In genomic region chr9:37591775-37592107, GRCh38 we compare ENCODE assay signal across 8 cellular contexts. TPM values are rescaled to one million over a fixed set of nuclear protein-coding genes. Genes with fewer than 3 reads are reported as not detected.
DNase-seq lines count a peak whose midpoint lies in the region; ATAC-seq, FAIRE-seq and TF ChIP-seq lines count a peak whose summit lies in the region.

No MANE protein-coding gene starts in this region.

- TF ChIP-seq POLR2A in GM12878 (IDR thresholded peaks at IDR 0.05; ENCODE audit: low read depth, low read length) = no peak

- CTCF ChIA-PET in GM12878 (lab: Yijun Ruan, JAX) = interaction anchor here (0.8 to 8.4 kb wide), 11 partner anchors 8 to 207 kb away, joined by 3 to 55 read pairs (median 4); partner anchors contain the start of genes FBXO10 and POLR1E

- H4K20me1 ChIP-seq in GM12878 (ENCODE audit: control insufficient read depth, insufficient read depth) = 0 out of 2 replicates have a peak, but pooled peaks cover 4% of the 10 kb centered on the region

- POLR2A ChIA-PET in GM12878 (lab: Charles Lee) = interaction anchor here (0.7 to 6.7 kb wide), 13 partner anchors 15 to 276 kb away, joined by 3 to 54 read pairs (median 3); partner anchors contain the start of genes EXOSC3, FBXO10, POLR1E and ZBTB5

- H3K9me3 ChIP-seq in GM12878 (replicated peaks; ENCODE audit: control insufficient read depth, insufficient read depth, low read length) (no peaks in the 10 kb centered on the region), mucosa of descending colon (no peaks in the 10 kb centered on the region)

- H3K4me3 ChIP-seq in ACC112 (ENCODE audit: low read depth, low read length) = peak overlapping the region; percentile 98
- H3K4me3 ChIP-seq in GM12878 = peak overlapping the region; percentile 73
- H3K4me3 ChIP-seq in mucosa of descending colon = peak overlapping the region; percentile 98

- peak; percentile 10 for ATAC-seq in HG03432 (IDR thresholded peaks at IDR 0.05; ENCODE audit: unreplicated experiment)
- ATAC-seq in GM12878 = peak; percentile 15
- ATAC-seq in mucosa of descending colon = peak; percentile 19
- ATAC-seq in HG03571 (IDR thresholded peaks at IDR 0.05; ENCODE audit: unreplicated experiment) = no peak

- SMC1A ChIA-PET in GM12878 (lab: Charles Lee; ENCODE audit: uncharacterized antibody, unreplicated experiment) = interaction anchor here (0.7 to 6.1 kb wide), 11 partner anchors 8 to 772 kb away, joined by 3 to 60 read pairs (median 5); partner anchors contain the start of genes FBXO10 and POLR1E

- TF ChIP-seq CTCF in GM12878 (IDR thresholded peaks at IDR 0.05 in 2 of 3, conservative IDR thresholded peaks at IDR 0.05 in 1 of 3; ENCODE audit: control insufficient read depth in 2 of 3, extremely low read depth in 1 of 3, insufficient read depth in 1 of 3, low read depth in 3 of 3, low read length in 3 of 3) (no peak), mucosa of descending colon (IDR thresholded peaks at IDR 0.05) (no peak)

- H2AFZ ChIP-seq in ACC112 (ENCODE audit: low read length, unreplicated experiment) (peak overlapping the region; percentile 90), GM12878 (ENCODE audit: control insufficient read depth, low read depth, low read length) (peak overlapping the region; percentile 69)

- FAIRE-seq in GM12878 (lab: Jason Lieb, UNC) = no peak

- no peak for TF ChIP-seq RAD21 in GM12878 (IDR thresholded peaks at IDR 0.05; ENCODE audit: insufficient read depth, low read depth, low read length)

- no TSS peak for BruUV-seq in GM12878 (replicated peaks; lab: Mats Ljungman, UMichigan)

- under 1% methylated on average over 13 of the region's 13 CpGs for WGBS in GM12878 (ENCODE audit: insufficient coverage, insufficient replicate concordance, low lambda C conversion rate, missing lambda C conversion rate)

- DNase-seq in GM12878 (ENCODE audit: low read depth, low spot score) (no peak), mucosa of descending colon (peak in 1 of 3 donors; percentile 46), NCI-H2196 treated with DMSO at 0.1 percent for 48 hours (lab: John Stamatoyannopoulos, UW; ENCODE audit: unreplicated experiment) (no peak), NCI-H1436 treated with DMSO at 0.1 percent for 48 hours (lab: John Stamatoyannopoulos, UW) (no peak), SHP77 (lab: John Stamatoyannopoulos, UW) (no peak)

- H3K36me3 ChIP-seq in ACC112 (ENCODE audit: insufficient read depth, low read length) (peaks cover 15% of the 10 kb centered on the region), GM12878 (ENCODE audit: control insufficient read depth in 2 of 2, insufficient read depth in 2 of 2, low read length in 1 of 2) (peaks cover 0 to 9% of the 10 kb centered on the region in 2 experiments; a peak in 2 of 4 replicates), mucosa of descending colon (ENCODE audit: low read depth) (no peaks in the 10 kb centered on the region)

- H3K27ac ChIP-seq in ACC112 (ENCODE audit: low read depth, low read length) = peak overlapping the region; percentile 80; the same call in 1 of the 2 replicates
- peak overlapping the region; percentile 94 for H3K27ac ChIP-seq in GM12878 (ENCODE audit: control insufficient read depth, insufficient read depth)

- in situ Hi-C loops in GM12878 (cut with MboI) = loop anchor here (5.0 kb wide), 1 partner anchor 109 kb away; no protein-coding TSS in a partner anchor

- peak overlapping the region; percentile 89 for H3K4me2 ChIP-seq in GM12878 (ENCODE audit: control insufficient read depth, insufficient read depth)

- no peak for TF ChIP-seq EP300 in GM12878 (IDR thresholded peaks at IDR 0.05; ENCODE audit: borderline replicate concordance in 1 of 2, control insufficient read depth in 1 of 2, low read depth in 2 of 2, low read length in 2 of 2)

- H3K79me2 ChIP-seq in ACC112 (ENCODE audit: control insufficient read depth, insufficient read depth, low read length, unreplicated experiment) = peaks cover 52% of the 10 kb centered on the region
- peaks cover 54% of the 10 kb centered on the region for H3K79me2 ChIP-seq in GM12878 (ENCODE audit: control insufficient read depth, insufficient read depth, low read length)

- RAD21 ChIA-PET in GM12878 (lab: Charles Lee; ENCODE audit: unreplicated experiment) = interaction anchor here (1.0 to 4.1 kb wide), 11 partner anchors 8 to 185 kb away, joined by 3 to 27 read pairs (median 6); partner anchors contain the start of genes FBXO10, POLR1E and ZBTB5

- H3K27me3 ChIP-seq in ACC112 (ENCODE audit: insufficient read depth, low read length) = no peaks in the 10 kb centered on the region
- no peaks in the 10 kb centered on the region for H3K27me3 ChIP-seq in GM12878 (replicated peaks in 1 of 2; ENCODE audit: control insufficient read depth in 2 of 2, insufficient read depth in 2 of 2, low read length in 1 of 2)

- H3K4me1 ChIP-seq in ACC112 (ENCODE audit: control insufficient read depth, insufficient read depth, low read length, unreplicated experiment) (peaks cover 27% of the 10 kb centered on the region), GM12878 (ENCODE audit: control insufficient read depth, insufficient read depth, low read length) (peaks cover 8% of the 10 kb centered on the region), mucosa of descending colon (ENCODE audit: low read depth) (peaks cover 29% of the 10 kb centered on the region)

- intact Hi-C loops in GM12878 (cut with micrococcal nuclease; ENCODE audit: unreplicated experiment) = loop anchor here (1.0 to 10.0 kb wide), 4 partner anchors 59 to 313 kb away; partner anchors contain the start of genes SLC25A51 and ZBTB5
- intact Hi-C loops in mucosa of descending colon (cut with DNase I, micrococcal nuclease) = no loop called here

- H3K9ac ChIP-seq in GM12878 (ENCODE audit: control insufficient read depth, insufficient read depth, low read length) = peak overlapping the region; percentile 99

TF ChIP-seq in GM12878, 131 proteins besides CTCF, POLR2A, EP300 and RAD21 (continues in another document):
- no peak for TF ChIP-seq FOXM1 (IDR thresholded peaks at IDR 0.05; ENCODE audit: low read depth, low read length)

RNA-seq across cellular contexts. Expression of gene TOMM5, which starts 0.7 kb away (rescaled TPM):
- total RNA-seq in GM12878 (2013; cell fraction: nucleolus; rRNA removed) = 64.3 and 66.6 TPM in 2 replicates
- 292 and 302 TPM in 2 replicates for total RNA-seq in GM12878 (2014; rRNA removed)
- total RNA-seq in GM12878 (2014; rRNA removed; fragmentation: Illumina TruSeq; extraction: Trizol) = 262 and 276 TPM in 2 replicates
- 152 and 165 TPM in 2 replicates for total RNA-seq in GM12878 (2021)
- polyA plus RNA-seq in GM12878 (2011; ENCODE audit: low read depth) = 114 TPM
- 290 and 355 TPM in 2 replicates for polyA plus RNA-seq in GM12878 (2011; rRNA removed)
- 169 and 193 TPM in 2 replicates for polyA plus RNA-seq in GM12878 (2011; cell fraction: cytosol; rRNA removed)
- polyA plus RNA-seq in GM12878 (2011; cell fraction: nucleus; rRNA removed) = 99.9 and 101 TPM in 2 replicates
- 173 and 234 TPM in 2 replicates for polyA plus RNA-seq in GM12878 (2012)
- 194 and 264 TPM in 2 replicates for polyA plus RNA-seq in GM12878 (2014; fragmentation: Illumina TruSeq; extraction: Trizol)
- polyA plus RNA-seq in GM12878 (2014; fragmentation: Nextera tagmentation; extraction: Ambion mirVana) = 1,000 to 10,000 TPM; 1,100 to 1,143 TPM
- polyA plus RNA-seq in GM12878 (2014; rRNA removed) = 409 and 421 TPM in 2 replicates
- 100 to 1,000 TPM; 521 to 544 TPM for polyA plus RNA-seq in GM12878 (2016; fragmentation: Nextera tagmentation; extraction: Ambion mirVana)
- 65.5 and 71.0 TPM in 2 replicates for polyA minus RNA-seq in GM12878 (2011; rRNA and poly(A)+ RNA removed)
- polyA minus RNA-seq in GM12878 (2011; cell fraction: cytosol; rRNA and poly(A)+ RNA removed) = 30.1 and 31.0 TPM in 2 replicates
- polyA minus RNA-seq in GM12878 (2011; cell fraction: nucleus; rRNA and poly(A)+ RNA removed) = 35.5 and 50.3 TPM in 2 replicates
- 10 to 100 TPM; 45.6 to 72.9 (median 68.1) TPM for total RNA-seq in mucosa of descending colon

RNA-seq across cellular contexts. Expression of gene FBXO10, which starts 15.6 kb away (rescaled TPM):
- total RNA-seq in GM12878 (2013; cell fraction: nucleolus; rRNA removed) = 11.6 and 11.8 TPM in 2 replicates
- 14.0 and 15.2 TPM in 2 replicates for total RNA-seq in GM12878 (2014; rRNA removed)
- 8.2 and 10.2 TPM in 2 replicates for total RNA-seq in GM12878 (2014; rRNA removed; fragmentation: Illumina TruSeq; extraction: Trizol)
- total RNA-seq in GM12878 (2021) = 14.3 and 15.7 TPM in 2 replicates
- polyA plus RNA-seq in GM12878 (2011; ENCODE audit: low read depth) = 5.4 TPM
- 2.2 and 2.4 TPM in 2 replicates for polyA plus RNA-seq in GM12878 (2011; rRNA removed)
- 2.9 TPM in 2 replicates for polyA plus RNA-seq in GM12878 (2011; cell fraction: cytosol; rRNA removed)
- polyA plus RNA-seq in GM12878 (2011; cell fraction: nucleus; rRNA removed) = 3.7 TPM in 2 replicates
- polyA plus RNA-seq in GM12878 (2012) = 10.2 and 10.7 TPM in 2 replicates
- 9.0 and 13.1 TPM in 2 replicates for polyA plus RNA-seq in GM12878 (2014; fragmentation: Illumina TruSeq; extraction: Trizol)
- 1 to 10 TPM; 1.6 to 1.9 TPM for polyA plus RNA-seq in GM12878 (2014; fragmentation: Nextera tagmentation; extraction: Ambion mirVana)
- polyA plus RNA-seq in GM12878 (2014; rRNA removed) = 17.2 and 18.8 TPM in 2 replicates
- 1 to 10 TPM; 8.7 to 9.0 TPM for polyA plus RNA-seq in GM12878 (2016; fragmentation: Nextera tagmentation; extraction: Ambion mirVana)
- polyA minus RNA-seq in GM12878 (2011; rRNA and poly(A)+ RNA removed) = 3.0 and 4.4 TPM in 2 replicates
- polyA minus RNA-seq in GM12878 (2011; cell fraction: cytosol; rRNA and poly(A)+ RNA removed) = 1.1 and 1.2 TPM in 2 replicates
- polyA minus RNA-seq in GM12878 (2011; cell fraction: nucleus; rRNA and poly(A)+ RNA removed) = 1.5 and 3.3 TPM in 2 replicates
- 10 to 100 TPM in 1 of 3 donors, 1 to 10 TPM in 2; 3.4 to 15.9 (median 4.6) TPM for total RNA-seq in mucosa of descending colon

RNA-seq across cellular contexts. Expression of gene FRMPD1, which starts 59.0 kb away (rescaled TPM):
- 0.21 and 0.34 TPM in 2 replicates for total RNA-seq in GM12878 (2013; cell fraction: nucleolus; rRNA removed)
- total RNA-seq in GM12878 (2014; rRNA removed) (0.05 TPM in 1 of 2 replicates, not detected in the other), GM12878 (2014; rRNA removed; fragmentation: Illumina TruSeq; extraction: Trizol) (0.04 TPM in 1 of 2 replicates, not detected in the other), GM12878 (2021) (not detected in 2 replicates), mucosa of descending colon (1 to 10 TPM in 1 of 3 donors, under 1 TPM in 1, not detected in 1; 0.09 to 1.1 TPM)
- polyA plus RNA-seq in GM12878 (2011; ENCODE audit: low read depth) = not detected
- polyA plus RNA-seq in GM12878 (2011; rRNA removed) (0.01 and 0.05 TPM in 2 replicates), GM12878 (2014; fragmentation: Illumina TruSeq; extraction: Trizol) (0.01 TPM in 1 of 2 replicates, not detected in the other), GM12878 (2014; fragmentation: Nextera tagmentation; extraction: Ambion mirVana) (not detected), GM12878 (2014; rRNA removed) (0.01 TPM in 1 of 2 replicates, not detected in the other), GM12878 (2016; fragmentation: Nextera tagmentation; extraction: Ambion mirVana) (under 1 TPM in 1 of 2 experiments, not detected in 1; 0.08 TPM)
- polyA plus RNA-seq in GM12878 (2011; cell fraction: cytosol; rRNA removed) = 0.04 and 0.05 TPM in 2 replicates
- 0.07 TPM in 2 replicates for polyA plus RNA-seq in GM12878 (2011; cell fraction: nucleus; rRNA removed)
- polyA plus RNA-seq in GM12878 (2012) = 0.04 TPM in 1 of 2 replicates, not detected in the other
- 0.10 TPM in 1 of 2 replicates, not detected in the other for polyA minus RNA-seq in GM12878 (2011; rRNA and poly(A)+ RNA removed)
- not detected in 2 replicates for polyA minus RNA-seq in GM12878 (2011; cell fraction: cytosol; rRNA and poly(A)+ RNA removed)
- 0.10 TPM in 1 of 2 replicates, not detected in the other for polyA minus RNA-seq in GM12878 (2011; cell fraction: nucleus; rRNA and poly(A)+ RNA removed)
